16 cellular contexts compared by ENCODE assay signal in the genomic region with DNA sequence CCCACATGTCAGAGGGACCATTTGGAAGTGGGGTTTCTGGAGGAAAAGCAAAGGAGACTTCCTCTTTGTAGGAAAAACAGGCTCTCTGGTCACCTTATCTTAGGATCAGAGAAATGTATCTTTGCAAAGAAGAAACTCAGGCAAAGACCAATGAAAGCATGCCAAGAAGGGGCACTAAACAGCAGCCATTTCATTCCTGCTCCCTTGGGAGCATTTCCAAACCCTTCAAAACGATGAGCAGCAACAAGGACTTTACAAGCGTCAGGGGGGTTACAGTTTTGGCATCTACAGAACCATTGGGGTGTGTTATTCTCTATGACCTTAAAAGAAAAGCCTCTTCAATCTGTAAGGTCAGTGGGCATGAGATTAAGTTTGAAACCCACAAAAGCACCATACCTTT.
A peak's percentile ranks its signal among the peaks of the same experiment; 100 is the strongest.
DNase-seq lines count a peak whose midpoint lies in the region; ATAC-seq, FAIRE-seq and TF ChIP-seq lines count a peak whose summit lies in the region.
"Had no signal": no experiment of that assay in that cellular context is flagged by ENCODE, and none has a peak within 500 bp of the region (broad histone marks: within the 10 kb centered on the region; RNA-seq: fewer than 3 reads in every experiment).

No MANE protein-coding gene starts in this region.

- no peaks in the 10 kb centered on the region for H3K9me3 ChIP-seq in liver (ENCODE audit: control insufficient read depth in 4 of 4, low read length in 3 of 4)
- no peaks in the 10 kb centered on the region for H3K9me3 ChIP-seq in HepG2 (ENCODE audit: low read length)
- no peaks in the 10 kb centered on the region for H3K9me3 ChIP-seq in fibroblast of lung (ENCODE audit: control insufficient read depth, insufficient read depth, low read depth, low read length)
- no peaks in the 10 kb centered on the region for H3K9me3 ChIP-seq in gastrocnemius medialis

- ATAC-seq in HepG2 (no peak), gastrocnemius medialis (no peak), HG02885 (IDR thresholded peaks at IDR 0.05; ENCODE audit: poor library complexity, unreplicated experiment) (no peak), HG03097 (IDR thresholded peaks at IDR 0.05; ENCODE audit: low FRiP score, unreplicated experiment) (no peak)
- ATAC-seq: activated CD8-positive, alpha-beta T cell treated with anti-CD3 and anti-CD28 coated beads, Interleukin-2, amount 10 ng/mL, durations not matched to agents 7 days and 5 days; K562; naive thymus-derived CD8-positive, alpha-beta T cell had no signal

- H3K4me1 ChIP-seq in liver (ENCODE audit: control insufficient read depth in 4 of 4, insufficient read depth in 4 of 4, low read length in 3 of 4) (peaks cover 15 to 49% (median 44%) of the 10 kb centered on the region in 4 donors), HepG2 (ENCODE audit: insufficient read depth, low read length) (peaks cover 31% of the 10 kb centered on the region), fibroblast of lung (ENCODE audit: control insufficient read depth, extremely low read depth, insufficient read depth, low read length) (peaks cover 67% of the 10 kb centered on the region), gastrocnemius medialis (peaks cover 63 to 64% of the 10 kb centered on the region in 2 donors)

- no TSS peak for BruUV-seq in HepG2 (replicated peaks; lab: Mats Ljungman, UMichigan)

- no peak for TF ChIP-seq POLR2A in HepG2 (IDR thresholded peaks at IDR 0.05; ENCODE audit: insufficient read depth in 1 of 2, low read depth in 2 of 2, low read length in 2 of 2)
- no peak for TF ChIP-seq POLR2A in gastrocnemius medialis (IDR thresholded peaks at IDR 0.05)

- H2AFZ ChIP-seq in HepG2 (ENCODE audit: low read length) = no peak overlapping the region
- H2AFZ ChIP-seq in fibroblast of lung (ENCODE audit: low read length) = no peak overlapping the region

- peak overlapping the region; percentile 23 to 75 for H3K27ac ChIP-seq in liver (ENCODE audit: low read depth in 1 of 2, low read length in 2 of 2)
- H3K27ac ChIP-seq in HepG2 (ENCODE audit: extremely low read length, insufficient read depth, low read length) = no peak overlapping the region
- peak overlapping the region; percentile 75 for H3K27ac ChIP-seq in fibroblast of lung (ENCODE audit: insufficient read depth, low read length)
- peak overlapping the region; percentile 48 to 81 (median 66) for H3K27ac ChIP-seq in gastrocnemius medialis

- no peak for DNase-seq in HepG2 (ENCODE audit: low spot score)
- DNase-seq in fibroblast of lung (ENCODE audit: low read depth in 2 of 2) = no peak
- DNase-seq in gastrocnemius medialis = no peak
- no peak for DNase-seq in SK-N-DZ (ENCODE audit: low spot score)
- no peak for DNase-seq in globus pallidus (ENCODE audit: low spot score)
- DNase-seq: activated CD8-positive, alpha-beta T cell treated with anti-CD3 and anti-CD28 coated beads, Interleukin-2, amount 10 ng/mL, durations not matched to agents 7 days and 5 days; activated gamma-delta T cell treated with Interleukin-2 at 50 U/mL for 16 hours; DMS53; naive thymus-derived CD8-positive, alpha-beta T cell; NCI-H1436; NCI-H526; RPMI8226 had no signal

- TF ChIP-seq RAD21 in liver (IDR thresholded peaks at IDR 0.05) (no peak), HepG2 (CRISPR knock-in tag; IDR thresholded peaks at IDR 0.05) (no peak)

- H3K4me3 ChIP-seq in liver (ENCODE audit: low read depth in 1 of 3, low read length in 3 of 3) (no peak overlapping the region), HepG2 (replicated peaks in 1 of 3; ENCODE audit: insufficient read depth in 1 of 3, low read depth in 2 of 3, low read length in 3 of 3) (no peak overlapping the region), fibroblast of lung (replicated peaks in 1 of 4; ENCODE audit: control extremely low read depth in 1 of 4, insufficient read depth in 1 of 4, low read depth in 3 of 4, low read length in 4 of 4) (no peak overlapping the region), gastrocnemius medialis (no peak overlapping the region)
- H3K4me3 ChIP-seq: K562 had no signal

- CTCF ChIA-PET in HepG2 (lab: Yijun Ruan, JAX; ENCODE audit: low intra/inter-chr PET ratio, low total read pairs) = no interaction called here

- H3K27me3 ChIP-seq in liver (ENCODE audit: control insufficient read depth in 4 of 4, insufficient read depth in 4 of 4, low read length in 3 of 4) (no peaks in the 10 kb centered on the region), HepG2 (ENCODE audit: control insufficient read depth in 1 of 2, insufficient read depth in 2 of 2, low read length in 2 of 2) (no peaks in the 10 kb centered on the region), fibroblast of lung (ENCODE audit: control insufficient read depth, insufficient read depth, low read length) (no peaks in the 10 kb centered on the region), gastrocnemius medialis (no peaks in the 10 kb centered on the region)

- H3K4me2 ChIP-seq in HepG2 (ENCODE audit: low read depth, low read length) (no peak overlapping the region), fibroblast of lung (ENCODE audit: extremely low read depth, insufficient read depth, low read length) (no peak overlapping the region)

- no peak for TF ChIP-seq EP300 in HepG2 (IDR thresholded peaks at IDR 0.05; ENCODE audit: low read depth in 2 of 2, low read length in 2 of 2)
- TF ChIP-seq EP300 in HepG2 (CRISPR knock-in tag; IDR thresholded peaks at IDR 0.05; ENCODE audit: borderline replicate concordance) = no peak

- intact Hi-C loops in HepG2 (cut with micrococcal nuclease; ENCODE audit: unreplicated experiment) (no loop called here), gastrocnemius medialis (cut with DNase I; ENCODE audit: low total_unique reads) (no loop called here)

- in situ Hi-C loops in HepG2 (cut with HindIII; ENCODE audit: extremely low pct_ligation_motif_present, low pct_unique_long_range_greater_than_20kb) = no loop called here
- in situ Hi-C loops in gastrocnemius medialis (cut with MboI; ENCODE audit: low sequenced_read_pairs in 4 of 4) = no loop called here

- H3K79me2 ChIP-seq in HepG2 (ENCODE audit: insufficient read depth, low read length) = no peaks in the 10 kb centered on the region
- H3K79me2 ChIP-seq in fibroblast of lung (ENCODE audit: control insufficient read depth, insufficient read depth, low read length) = no peaks in the 10 kb centered on the region

- H4K20me1 ChIP-seq in HepG2 (ENCODE audit: insufficient read depth, low read length) (no peaks in the 10 kb centered on the region), fibroblast of lung (ENCODE audit: control insufficient read depth, extremely low read depth, insufficient read depth, low read length) (no peaks in the 10 kb centered on the region)

- TF ChIP-seq CTCF in liver (IDR thresholded peaks at IDR 0.05; ENCODE audit: low read depth, low read length, missing input control) (no peak), HepG2 (CRISPR knock-in tag; IDR thresholded peaks at IDR 0.05) (no peak), fibroblast of lung (conservative IDR thresholded peaks at IDR 0.05 in 1 of 2, IDR thresholded peaks at IDR 0.05 in 1 of 2; ENCODE audit: low read depth in 1 of 2, low read length in 2 of 2) (no peak), gastrocnemius medialis (IDR thresholded peaks at IDR 0.05 in 4 of 5, conservative IDR thresholded peaks at IDR 0.05 in 1 of 5) (no peak)

- H3K36me3 ChIP-seq in liver (ENCODE audit: control insufficient read depth in 4 of 4, insufficient read depth in 3 of 4, low read depth in 1 of 4, low read length in 3 of 4) (peaks cover 0 to 4% (median 1%) of the 10 kb centered on the region in 4 donors), HepG2 (replicated peaks in 1 of 2; ENCODE audit: control insufficient read depth in 1 of 2, insufficient read depth in 2 of 2, low read length in 2 of 2) (peaks cover 11 to 31% of the 10 kb centered on the region in 2 experiments; a peak in 4 of 5 replicates), fibroblast of lung (ENCODE audit: control insufficient read depth, insufficient read depth, low read length) (peaks cover 1% of the 10 kb centered on the region), gastrocnemius medialis (peaks cover 0 to 8% of the 10 kb centered on the region in 2 donors)

- WGBS in liver = 81% methylated on average over 2 of the region's 2 CpGs
- 100% methylated on average over 2 of the region's 2 CpGs for WGBS in HepG2 (ENCODE audit: low lambda C conversion rate)

- no peak overlapping the region for H3K9ac ChIP-seq in liver (ENCODE audit: low read depth in 1 of 2, low read length in 2 of 2)
- no peak overlapping the region for H3K9ac ChIP-seq in HepG2 (ENCODE audit: insufficient read depth, low read depth, low read length)
- no peak overlapping the region for H3K9ac ChIP-seq in fibroblast of lung (ENCODE audit: insufficient read depth, low read length)

- FAIRE-seq in HepG2 (lab: Jason Lieb, UNC) = no peak
- FAIRE-seq: K562 had no signal

- POLR2A ChIA-PET in HepG2 (lab: Yijun Ruan, JAX) = no interaction called here

TF ChIP-seq in liver, 16 proteins besides CTCF, POLR2A, EP300 and RAD21 (continues in another document):
- TF ChIP-seq FOXA1 (IDR thresholded peaks at IDR 0.05) (no peak), HNF4A (conservative IDR thresholded peaks at IDR 0.05) (no peak), EGR1 (IDR thresholded peaks at IDR 0.05; ENCODE audit: low read depth in 2 of 2) (no peak), HNF4G (IDR thresholded peaks at IDR 0.05) (no peak), TAF1 (conservative IDR thresholded peaks at IDR 0.05) (no peak), ATF3 (IDR thresholded peaks at IDR 0.05) (no peak), SP1 (IDR thresholded peaks at IDR 0.05) (no peak)
- TF ChIP-seq, protein P1, sequence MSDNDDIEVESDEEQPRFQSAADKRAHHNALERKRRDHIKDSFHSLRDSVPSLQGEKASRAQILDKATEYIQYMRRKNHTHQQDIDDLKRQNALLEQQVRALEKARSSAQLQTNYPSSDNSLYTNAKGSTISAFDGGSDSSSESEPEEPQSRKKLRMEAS (IDR thresholded peaks at IDR 0.05) = no peak

TF ChIP-seq in HepG2, 621 proteins besides CTCF, POLR2A, EP300 and RAD21 (continues in another document):
- no peak for TF ChIP-seq ZSCAN29 (CRISPR knock-in tag; conservative IDR thresholded peaks at IDR 0.05)
- TF ChIP-seq ZNF326 (CRISPR knock-in tag; IDR thresholded peaks at IDR 0.05; ENCODE audit: borderline replicate concordance) = no peak
- TF ChIP-seq AGO1 (IDR thresholded peaks at IDR 0.05; ENCODE audit: low read depth, low read length, poor library complexity, severe bottlenecking) = no peak
- TF ChIP-seq MTA3 (CRISPR knock-in tag; IDR thresholded peaks at IDR 0.05) = no peak
- TF ChIP-seq ZNF850 (CRISPR knock-in tag; conservative IDR thresholded peaks at IDR 0.05) = no peak
